8 cellular contexts compared by ENCODE assay signal in the genomic region with DNA sequence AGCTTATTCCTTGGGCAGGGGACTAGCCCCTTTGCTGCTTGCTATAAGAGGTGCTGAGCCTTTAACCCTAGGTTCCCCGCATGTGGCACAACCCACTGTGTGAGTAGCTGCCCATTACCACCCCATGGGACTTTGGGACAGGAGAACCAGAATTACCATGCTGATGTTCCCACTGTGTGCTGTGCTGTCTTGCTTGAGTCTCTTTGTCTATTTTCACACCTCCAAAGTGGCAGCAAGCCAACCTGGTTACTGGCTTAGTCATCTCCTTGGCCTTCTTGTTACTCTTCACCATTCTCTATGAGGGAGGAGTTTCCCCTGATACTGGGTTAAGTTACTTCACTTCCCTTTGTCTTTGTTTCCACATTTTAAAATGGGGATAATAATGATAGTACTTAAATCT.
DNase-seq lines count a peak whose midpoint lies in the region; ATAC-seq and TF ChIP-seq lines count a peak whose summit lies in the region.
"Had no signal": no experiment of that assay in that cellular context is flagged by ENCODE, and none has a peak within 500 bp of the region (broad histone marks: within the 10 kb centered on the region; RNA-seq: fewer than 3 reads in every experiment).

No MANE protein-coding gene starts in this region.

- H3K36me3 ChIP-seq in GM06990 (ENCODE audit: control insufficient read depth, insufficient read depth, low read length): no peaks in the 10 kb centered on the region

- peaks cover 8% of the 10 kb centered on the region for H3K4me1 Mint-ChIP-seq in activated naive CD8-positive, alpha-beta T cell treated with anti-CD3 and anti-CD28 coated beads for 36 hours

- no peak overlapping the region for H3K4me3 Mint-ChIP-seq in activated naive CD8-positive, alpha-beta T cell treated with anti-CD3 and anti-CD28 coated beads for 36 hours
- H3K4me3 Mint-ChIP-seq: stimulated activated naive B cell treated with anti-CD40 and anti-IgM and Interleukin-4, amounts not matched to agents 10 μg/mL and 1 μg/mL and 100 μg/mL, for 72 hours had no signal

- H3K27me3 ChIP-seq in GM06990 (replicated peaks; ENCODE audit: control insufficient read depth, insufficient read depth, low read length): no peaks in the 10 kb centered on the region

- H3K27me3 Mint-ChIP-seq in activated naive CD8-positive, alpha-beta T cell treated with anti-CD3 and anti-CD28 coated beads for 36 hours: peaks cover 7% of the 10 kb centered on the region

- ATAC-seq in HG03378 (IDR thresholded peaks at IDR 0.05; ENCODE audit: unreplicated experiment): peak; percentile 60
- no peak for ATAC-seq in HG02642 (IDR thresholded peaks at IDR 0.05; ENCODE audit: poor library complexity, unreplicated experiment)
- no peak for ATAC-seq in SK-N-SH treated with all-trans-retinoic acid at 6 μM for 48 hours

- TF ChIP-seq CTCF in GM06990 (IDR thresholded peaks at IDR 0.05; ENCODE audit: insufficient read depth, low read length, poor library complexity, severe bottlenecking): no peak

- peaks cover 9% of the 10 kb centered on the region for H3K36me3 Mint-ChIP-seq in activated naive CD8-positive, alpha-beta T cell treated with anti-CD3 and anti-CD28 coated beads for 36 hours

- no peak overlapping the region for H3K27ac Mint-ChIP-seq in activated naive CD8-positive, alpha-beta T cell treated with anti-CD3 and anti-CD28 coated beads for 36 hours
- H3K27ac Mint-ChIP-seq: stimulated activated naive B cell treated with anti-CD40 and anti-IgM and Interleukin-4, amounts not matched to agents 10 μg/mL and 1 μg/mL and 100 μg/mL, for 72 hours had no signal

- DNase-seq in GM06990 (ENCODE audit: extremely low read depth, insufficient read length) (peak; percentile 54), myocyte (ENCODE audit: low read depth) (peak; percentile 30), cerebellar nuclear complex (lab: John Stamatoyannopoulos, UW) (no peak)
- peak; percentile 37 for DNase-seq in activated naive CD8-positive, alpha-beta T cell treated with anti-CD3 and anti-CD28 coated beads for 36 hours
- DNase-seq: stimulated activated naive B cell treated with anti-CD40 and anti-IgM and Interleukin-4, amounts not matched to agents 10 μg/mL and 1 μg/mL and 100 μg/mL, for 72 hours had no signal

- H3K4me3 ChIP-seq in GM06990 (replicated peaks; ENCODE audit: low read depth, low read length): no peak overlapping the region

- peaks cover 5% of the 10 kb centered on the region for H3K9me3 Mint-ChIP-seq in activated naive CD8-positive, alpha-beta T cell treated with anti-CD3 and anti-CD28 coated beads for 36 hours

TF ChIP-seq in SK-N-SH treated with all-trans-retinoic acid at 6 μM for 48 hours, 23 proteins besides CTCF, POLR2A, EP300 and RAD21:
- TF ChIP-seq, protein P1, sequence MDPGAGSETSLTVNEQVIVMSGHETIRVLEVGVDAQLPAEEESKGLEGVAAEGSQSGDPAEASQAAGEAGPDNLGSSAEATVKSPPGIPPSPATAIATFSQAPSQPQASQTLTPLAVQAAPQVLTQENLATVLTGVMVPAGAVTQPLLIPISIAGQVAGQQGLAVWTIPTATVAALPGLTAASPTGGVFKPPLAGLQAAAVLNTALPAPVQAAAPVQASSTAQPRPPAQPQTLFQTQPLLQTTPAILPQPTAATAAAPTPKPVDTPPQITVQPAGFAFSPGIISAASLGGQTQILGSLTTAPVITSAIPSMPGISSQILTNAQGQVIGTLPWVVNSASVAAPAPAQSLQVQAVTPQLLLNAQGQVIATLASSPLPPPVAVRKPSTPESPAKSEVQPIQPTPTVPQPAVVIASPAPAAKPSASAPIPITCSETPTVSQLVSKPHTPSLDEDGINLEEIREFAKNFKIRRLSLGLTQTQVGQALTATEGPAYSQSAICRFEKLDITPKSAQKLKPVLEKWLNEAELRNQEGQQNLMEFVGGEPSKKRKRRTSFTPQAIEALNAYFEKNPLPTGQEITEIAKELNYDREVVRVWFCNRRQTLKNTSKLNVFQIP (CRISPR knock-in tag; IDR thresholded peaks at IDR 0.05; ENCODE audit: borderline replicate concordance, low read depth): no peak
- no peak for TF ChIP-seq CREB5 (CRISPR knock-in tag; IDR thresholded peaks at IDR 0.05; ENCODE audit: low read depth)
- no peak for TF ChIP-seq GLIS3 (CRISPR knock-in tag; IDR thresholded peaks at IDR 0.05)
- no peak for TF ChIP-seq ISL1 (CRISPR knock-in tag; IDR thresholded peaks at IDR 0.05)
- no peak for TF ChIP-seq RARB (CRISPR knock-in tag; IDR thresholded peaks at IDR 0.05)
- no peak for TF ChIP-seq PPARA (CRISPR knock-in tag; IDR thresholded peaks at IDR 0.05; ENCODE audit: borderline replicate concordance)
- TF ChIP-seq ZFP30 (CRISPR knock-in tag; IDR thresholded peaks at IDR 0.05): no peak
- TF ChIP-seq, protein P2, sequence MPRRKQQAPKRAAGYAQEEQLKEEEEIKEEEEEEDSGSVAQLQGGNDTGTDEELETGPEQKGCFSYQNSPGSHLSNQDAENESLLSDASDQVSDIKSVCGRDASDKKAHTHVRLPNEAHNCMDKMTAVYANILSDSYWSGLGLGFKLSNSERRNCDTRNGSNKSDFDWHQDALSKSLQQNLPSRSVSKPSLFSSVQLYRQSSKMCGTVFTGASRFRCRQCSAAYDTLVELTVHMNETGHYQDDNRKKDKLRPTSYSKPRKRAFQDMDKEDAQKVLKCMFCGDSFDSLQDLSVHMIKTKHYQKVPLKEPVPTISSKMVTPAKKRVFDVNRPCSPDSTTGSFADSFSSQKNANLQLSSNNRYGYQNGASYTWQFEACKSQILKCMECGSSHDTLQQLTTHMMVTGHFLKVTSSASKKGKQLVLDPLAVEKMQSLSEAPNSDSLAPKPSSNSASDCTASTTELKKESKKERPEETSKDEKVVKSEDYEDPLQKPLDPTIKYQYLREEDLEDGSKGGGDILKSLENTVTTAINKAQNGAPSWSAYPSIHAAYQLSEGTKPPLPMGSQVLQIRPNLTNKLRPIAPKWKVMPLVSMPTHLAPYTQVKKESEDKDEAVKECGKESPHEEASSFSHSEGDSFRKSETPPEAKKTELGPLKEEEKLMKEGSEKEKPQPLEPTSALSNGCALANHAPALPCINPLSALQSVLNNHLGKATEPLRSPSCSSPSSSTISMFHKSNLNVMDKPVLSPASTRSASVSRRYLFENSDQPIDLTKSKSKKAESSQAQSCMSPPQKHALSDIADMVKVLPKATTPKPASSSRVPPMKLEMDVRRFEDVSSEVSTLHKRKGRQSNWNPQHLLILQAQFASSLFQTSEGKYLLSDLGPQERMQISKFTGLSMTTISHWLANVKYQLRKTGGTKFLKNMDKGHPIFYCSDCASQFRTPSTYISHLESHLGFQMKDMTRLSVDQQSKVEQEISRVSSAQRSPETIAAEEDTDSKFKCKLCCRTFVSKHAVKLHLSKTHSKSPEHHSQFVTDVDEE (CRISPR knock-in tag; IDR thresholded peaks at IDR 0.05): no peak

Comparison
In these comparisons a context has a peak if more than half of its experiments do, and no peak if none do; other contexts are left out.
1. DNase-seq: peak in GM06990 (single experiment), activated naive CD8-positive, alpha-beta T cell treated with anti-CD3 and anti-CD28 coated beads for 36 hours (single experiment) and myocyte (single experiment); none in cerebellar nuclear complex (0 of 2).